In the genomic region with DNA sequence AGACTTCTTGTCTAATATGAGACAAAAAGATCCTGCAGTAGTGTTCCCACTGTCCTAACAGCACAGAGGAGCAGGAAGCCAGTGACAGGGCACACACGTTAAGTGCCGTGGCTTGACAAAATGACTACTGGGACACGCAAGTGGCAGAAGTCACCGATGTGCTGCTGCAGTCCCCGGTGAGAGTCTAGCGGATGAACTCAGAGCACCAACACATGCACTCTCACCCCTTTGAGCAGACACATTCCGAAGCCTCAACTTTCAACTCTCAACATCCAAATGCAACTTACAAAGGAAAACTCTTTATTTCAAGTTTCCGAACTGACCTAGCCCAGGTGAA, we compare ENCODE assay signal across 9 cellular contexts. TPM values are rescaled to one million over a fixed set of nuclear protein-coding genes. Genes with fewer than 3 reads are reported as not detected.
A peak's percentile ranks its signal among the peaks of the same experiment; 100 is the strongest.
DNase-seq lines count a peak whose midpoint lies in the region; FAIRE-seq lines count a peak whose summit lies in the region.
"Had no signal": no experiment of that assay in that cellular context is flagged by ENCODE, and none has a peak within 500 bp of the region (broad histone marks: within the 10 kb centered on the region; RNA-seq: fewer than 3 reads in every experiment).

No MANE protein-coding gene starts in this region.

- no peak for FAIRE-seq in urothelium cell line (lab: Jason Lieb, UNC)

- DNase-seq in DMS53 treated with DMSO at 0.1 percent for 48 hours (lab: John Stamatoyannopoulos, UW; ENCODE audit: unreplicated experiment) = peak; percentile 25
- peak; percentile 44 for DNase-seq in NCI-H345 treated with DMSO at 0.1 percent for 48 hours (lab: John Stamatoyannopoulos, UW; ENCODE audit: unreplicated experiment)
- no peak for DNase-seq in effector memory CD4-positive, alpha-beta T cell
- DNase-seq in urothelium cell line (ENCODE audit: low spot score) = peak; percentile 16
- DNase-seq in stimulated activated naive CD4-positive, alpha-beta T cell treated with Interleukin-2 at 50 U/mL for 16 hours (lab: John Stamatoyannopoulos, UW) = no peak
- no peak for DNase-seq in SK-N-DZ (ENCODE audit: low spot score)
- DNase-seq in SHP77 treated with DMSO at 0.1 percent for 48 hours (lab: John Stamatoyannopoulos, UW) = no peak

- H3K36me3 ChIP-seq in effector memory CD4-positive, alpha-beta T cell (ENCODE audit: control insufficient read depth, insufficient read depth, low read length) = no peaks in the 10 kb centered on the region
- no peaks in the 10 kb centered on the region for H3K36me3 ChIP-seq in mesodermal cell (ENCODE audit: control insufficient read depth, insufficient read depth, low read length)

- H3K27ac ChIP-seq in effector memory CD4-positive, alpha-beta T cell (ENCODE audit: insufficient read depth, low read length, poor library complexity, severe bottlenecking) = no peak overlapping the region
- no peak overlapping the region for H3K27ac ChIP-seq in mesodermal cell (ENCODE audit: low read depth, low read length, severe bottlenecking)
- H3K27ac ChIP-seq: epithelial cell of prostate had no signal

- H3K4me3 ChIP-seq in effector memory CD4-positive, alpha-beta T cell (ENCODE audit: insufficient read depth, low read depth, low read length, poor library complexity, severe bottlenecking) = peak overlapping the region; percentile 15
- peak overlapping the region; percentile 40 for H3K4me3 ChIP-seq in mesodermal cell (ENCODE audit: extremely low read depth, insufficient read depth, low read length, poor library complexity, severe bottlenecking)

- H3K4me1 ChIP-seq in effector memory CD4-positive, alpha-beta T cell (ENCODE audit: control insufficient read depth, insufficient read depth, low read length, poor library complexity, severe bottlenecking) = no peaks in the 10 kb centered on the region
- peaks cover 4% of the 10 kb centered on the region for H3K4me1 ChIP-seq in mesodermal cell (ENCODE audit: control insufficient read depth, insufficient read depth, low read length, poor library complexity, severe bottlenecking)

- H3K27me3 ChIP-seq in effector memory CD4-positive, alpha-beta T cell (replicated peaks; ENCODE audit: control insufficient read depth, insufficient read depth, low read length, poor library complexity, severe bottlenecking) = no peaks in the 10 kb centered on the region

- 0 to 2% methylated on average over 6 to 8 of the region's 8 CpGs for WGBS in mesodermal cell (ENCODE audit: insufficient coverage in 2 of 2), 2 experiments

- no peaks in the 10 kb centered on the region for H3K9me3 ChIP-seq in effector memory CD4-positive, alpha-beta T cell (ENCODE audit: control insufficient read depth, low read length)
- H3K9me3 ChIP-seq in mesodermal cell (ENCODE audit: control insufficient read depth, low read length) = no peaks in the 10 kb centered on the region

RNA-seq across cellular contexts. Expression of a gene that starts 0.9 kb away (rescaled TPM):
- 5.1 TPM for polyA plus RNA-seq in mesodermal cell (2013, experiment 1 of 2)
- 5.9 TPM for polyA plus RNA-seq in mesodermal cell (2013, experiment 2 of 2)
- polyA plus RNA-seq in SK-N-DZ (2014; cell fraction: cytosol; rRNA removed) = 0.08 and 0.34 TPM in 2 replicates
- polyA plus RNA-seq in SK-N-DZ (2014; cell fraction: nucleus; rRNA removed) = 0.24 and 0.30 TPM in 2 replicates

Comparison
In these comparisons a context has a peak if more than half of its experiments do, and no peak if none do; other contexts are left out.
1. DNase-seq: peak in DMS53 treated with DMSO at 0.1 percent for 48 hours (single experiment), NCI-H345 treated with DMSO at 0.1 percent for 48 hours (single experiment) and urothelium cell line (single experiment); none in effector memory CD4-positive, alpha-beta T cell (0 of 3), stimulated activated naive CD4-positive, alpha-beta T cell treated with Interleukin-2 at 50 U/mL for 16 hours (single experiment), SK-N-DZ (single experiment) and SHP77 treated with DMSO at 0.1 percent for 48 hours (single experiment).